In genomic region chr10:125144209-125144608, GRCh38 we compare ENCODE assay signal across 1 cellular context.
TF ChIP-seq lines count a peak whose summit lies in the region.

No MANE protein-coding gene starts in this region.

TF ChIP-seq in WTC11, 78 proteins besides CTCF, POLR2A, EP300 and RAD21 (continued from another document):
- no peak for TF ChIP-seq ZNF532 (CRISPR knock-in tag; IDR thresholded peaks at IDR 0.05; ENCODE audit: borderline replicate concordance)
- no peak for TF ChIP-seq NFE2L1 (CRISPR knock-in tag; IDR thresholded peaks at IDR 0.05)
